In the genomic region with DNA sequence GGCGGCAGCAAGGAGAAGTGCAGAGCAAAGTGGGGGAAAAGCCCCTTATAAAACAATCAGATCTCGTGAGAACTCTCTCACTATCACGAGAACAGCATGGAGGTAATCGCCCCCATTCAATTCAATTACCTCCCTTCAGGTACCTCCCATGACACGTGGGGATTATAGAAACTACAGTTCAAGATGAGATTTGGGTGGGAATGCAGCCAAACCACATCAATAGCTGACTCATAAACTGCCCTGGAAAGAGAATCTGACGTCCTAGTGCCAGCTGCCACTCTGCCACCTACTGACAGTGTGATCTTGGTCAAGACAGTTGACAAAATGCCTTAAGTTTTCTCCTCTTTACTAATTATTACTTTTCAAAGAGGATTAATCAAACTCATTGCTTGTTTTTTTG, we compare ENCODE assay signal across 8 cellular contexts.
DNase-seq lines count a peak whose midpoint lies in the region; ATAC-seq and TF ChIP-seq lines count a peak whose summit lies in the region.

No MANE protein-coding gene starts in this region.

- no peak overlapping the region for H3K23ac ChIP-seq in mesenchymal stem cell (ENCODE audit: low read length in 2 of 2)

- H3K4me1 ChIP-seq in mesenchymal stem cell (ENCODE audit: control insufficient read depth, insufficient read depth, low read depth, low read length) (peaks cover 3% of the 10 kb centered on the region), tibial nerve (peaks cover 0 to 6% (median 4%) of the 10 kb centered on the region in 4 donors)

- 68% methylated on average over 6 of the region's 6 CpGs for WGBS in mesenchymal stem cell
- 70% methylated on average over 6 of the region's 6 CpGs for WGBS in tibial nerve, 2 donors

- no peak overlapping the region for H2AFZ ChIP-seq in mesenchymal stem cell (ENCODE audit: low read depth, low read length)

- H2BK120ac ChIP-seq in mesenchymal stem cell (ENCODE audit: low read depth, low read length) = no peak overlapping the region

- H3K36me3 ChIP-seq in mesenchymal stem cell (ENCODE audit: control insufficient read depth in 1 of 2, insufficient read depth in 2 of 2, low read depth in 1 of 2, low read length in 2 of 2) (no peaks in the 10 kb centered on the region), tibial nerve (no peaks in the 10 kb centered on the region)

- peak overlapping the region in 1 of 2 experiments; percentile 92 for H2BK12ac ChIP-seq in mesenchymal stem cell (ENCODE audit: low read length in 2 of 2)

- H3K4me2 ChIP-seq in mesenchymal stem cell (ENCODE audit: low read length, poor library complexity, severe bottlenecking) = no peak overlapping the region

- TF ChIP-seq POLR2A in GM18505 (IDR thresholded peaks at IDR 0.05; ENCODE audit: borderline replicate concordance, extremely low read depth, insufficient read depth, insufficient read length) (no peak), tibial nerve (IDR thresholded peaks at IDR 0.05) (no peak)

- no peaks in the 10 kb centered on the region for H3K79me1 ChIP-seq in mesenchymal stem cell (replicated peaks; ENCODE audit: low read length, poor library complexity, severe bottlenecking)

- TF ChIP-seq CTCF in tibial nerve (IDR thresholded peaks at IDR 0.05) = no peak

- H3K14ac ChIP-seq in mesenchymal stem cell (ENCODE audit: low read length in 2 of 2) = no peak overlapping the region

- DNase-seq in activated CD4-positive, alpha-beta T cell treated with anti-CD3 and anti-CD28 coated beads, Interleukin-2, amount 50 U/mL, for 1 hour = peak; percentile 26
- DNase-seq in mesenchymal stem cell (peak; percentile 67), sciatic nerve (ENCODE audit: low spot score) (no peak), tibial nerve (ENCODE audit: low spot score in 2 of 2) (no peak), posterior vena cava (ENCODE audit: low spot score) (no peak)
- no peak for DNase-seq in effector CD4-positive, alpha-beta T cell

- peaks cover 6% of the 10 kb centered on the region for H3K9me3 ChIP-seq in mesenchymal stem cell (ENCODE audit: control insufficient read depth, low read length)
- peaks cover 0 to 13% (median 0%) of the 10 kb centered on the region in 4 donors for H3K9me3 ChIP-seq in tibial nerve

- peak; percentile 62 for ATAC-seq in GM18505 (IDR thresholded peaks at IDR 0.05; ENCODE audit: unreplicated experiment)
- peak; percentile 51 for ATAC-seq in HG03469 (IDR thresholded peaks at IDR 0.05; ENCODE audit: unreplicated experiment)
- no peak for ATAC-seq in sciatic nerve

- H3K9ac ChIP-seq in mesenchymal stem cell (ENCODE audit: low read length) = no peak overlapping the region

- intact Hi-C loops in sciatic nerve (cut with DNase I) (loop anchor here (5.0 kb wide), 1 partner anchor 1160 kb away; a partner anchor contains a TSS), posterior vena cava (cut with DNase I) (no loop called here)

- H3K4me3 ChIP-seq in mesenchymal stem cell (ENCODE audit: insufficient read depth in 1 of 2, low read depth in 1 of 2, low read length in 2 of 2) (no peak overlapping the region), tibial nerve (no peak overlapping the region)

- H4K91ac ChIP-seq in mesenchymal stem cell (ENCODE audit: low read length) = no peak overlapping the region

- no peaks in the 10 kb centered on the region for H3K27me3 ChIP-seq in mesenchymal stem cell (ENCODE audit: control insufficient read depth in 1 of 2, insufficient read depth in 1 of 2, low read length in 2 of 2)
- H3K27me3 ChIP-seq in tibial nerve = no peaks in the 10 kb centered on the region

- no peak for TF ChIP-seq EP300 in tibial nerve (IDR thresholded peaks at IDR 0.05)

- no peak overlapping the region for H2BK5ac ChIP-seq in mesenchymal stem cell (ENCODE audit: low read depth, low read length, poor library complexity, severe bottlenecking)

- no peak overlapping the region for H3K27ac ChIP-seq in mesenchymal stem cell (ENCODE audit: low read length, poor library complexity, severe bottlenecking)
- no peak overlapping the region for H3K27ac ChIP-seq in tibial nerve

- H2BK15ac ChIP-seq in mesenchymal stem cell (ENCODE audit: low read depth, poor library complexity, severe bottlenecking) = no peak overlapping the region

- no peak overlapping the region for H4K8ac ChIP-seq in mesenchymal stem cell (ENCODE audit: low read length)

- no peak overlapping the region for H3K4ac ChIP-seq in mesenchymal stem cell (ENCODE audit: low read depth in 1 of 2, low read length in 2 of 2)

- peak overlapping the region in 1 of 2 experiments; percentile 7 for H3K18ac ChIP-seq in mesenchymal stem cell (ENCODE audit: low read depth in 1 of 2, low read length in 2 of 2)

- no peak overlapping the region for H2AK5ac ChIP-seq in mesenchymal stem cell (ENCODE audit: low read length, severe bottlenecking)

Comparison
In these comparisons a context has a peak if more than half of its experiments do, and no peak if none do; other contexts are left out.
1. DNase-seq: peak in activated CD4-positive, alpha-beta T cell treated with anti-CD3 and anti-CD28 coated beads, Interleukin-2, amount 50 U/mL, for 1 hour (single experiment) and mesenchymal stem cell (single experiment); none in sciatic nerve (single experiment), effector CD4-positive, alpha-beta T cell (single experiment), tibial nerve (0 of 2) and posterior vena cava (single experiment).